Comparison of ENCODE assay signal across 24 cellular contexts in the genomic region with DNA sequence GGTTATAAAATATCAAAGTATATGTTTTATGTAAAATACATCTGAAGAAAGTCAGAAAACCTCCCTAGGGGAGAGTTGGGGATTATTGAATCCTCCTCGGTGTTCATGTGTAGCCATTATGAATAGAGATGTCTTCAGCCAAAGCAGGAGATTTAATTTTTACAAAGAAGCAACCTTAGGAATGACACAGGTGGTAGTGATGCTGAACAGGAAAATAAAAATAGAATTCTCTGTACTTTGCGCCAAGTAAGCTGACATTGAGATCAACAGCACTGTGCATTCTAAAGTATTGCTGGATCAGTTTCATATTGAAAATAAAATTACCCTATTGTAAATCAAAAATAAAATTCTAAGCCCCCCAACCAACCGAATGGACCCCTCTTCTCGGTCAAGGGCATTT.
"Had no signal": no experiment of that assay in that cellular context is flagged by ENCODE, and none has a peak within 500 bp of the region (broad histone marks: within the 10 kb centered on the region; RNA-seq: fewer than 3 reads in every experiment).

No MANE protein-coding gene starts in this region.

- H3K27ac Mint-ChIP-seq: stimulated activated effector memory CD8-positive, alpha-beta T cell treated with anti-CD3 and anti-CD28 coated beads, Interleukin-12 subunit alpha, Interleukin-12 subunit beta, amount 100 ng/mL, for 72 hours; stimulated activated memory B cell treated with anti-CD40 and anti-IgM and Interleukin-4, amounts not matched to agents 10 μg/mL and 1 μg/mL and 100 μg/mL, for 72 hours; stimulated activated naive B cell treated with anti-CD40 and anti-IgM and Interleukin-4, amounts not matched to agents 10 μg/mL and 1 μg/mL and 100 μg/mL, for 72 hours; stimulated activated naive CD8-positive, alpha-beta T cell treated with anti-CD3 and anti-CD28 coated beads, Interleukin-15, amount 100 ng/mL, for 72 hours; stimulated activated naive CD8-positive, alpha-beta T cell treated with anti-CD3 and anti-CD28 coated beads, Interleukin-15, Interleukin-2, amounts not matched to agents 100 ng/mL and 50 ng/mL, for 24 hours; type B pancreatic cell had no signal

- H3K4me3 Mint-ChIP-seq: stimulated activated effector memory CD8-positive, alpha-beta T cell treated with anti-CD3 and anti-CD28 coated beads, Interleukin-12 subunit alpha, Interleukin-12 subunit beta, amount 100 ng/mL, for 72 hours; stimulated activated memory B cell treated with anti-CD40 and anti-IgM and Interleukin-4, amounts not matched to agents 10 μg/mL and 1 μg/mL and 100 μg/mL, for 72 hours; stimulated activated naive B cell treated with anti-CD40 and anti-IgM and Interleukin-4, amounts not matched to agents 10 μg/mL and 1 μg/mL and 100 μg/mL, for 72 hours; stimulated activated naive CD8-positive, alpha-beta T cell treated with anti-CD3 and anti-CD28 coated beads, Interleukin-15, amount 100 ng/mL, for 72 hours; stimulated activated naive CD8-positive, alpha-beta T cell treated with anti-CD3 and anti-CD28 coated beads, Interleukin-15, Interleukin-2, amounts not matched to agents 100 ng/mL and 50 ng/mL, for 24 hours; type B pancreatic cell had no signal

- DNase-seq: stimulated activated CD4-positive, alpha-beta T cell treated with anti-CD3 and anti-CD28 coated beads, Interleukin-2, amount 100 ng/mL, for 48 hours; stimulated activated CD4-positive, alpha-beta T cell treated with anti-CD3 and anti-CD28 coated beads, Interleukin-4, amount 100 ng/mL, for 1 hour; stimulated activated CD4-positive, alpha-beta T cell treated with anti-CD3 and anti-CD28 coated beads, Interleukin-4, amount 100 ng/mL, for 24 hours; stimulated activated CD4-positive, alpha-beta T cell treated with anti-CD3 and anti-CD28 coated beads, Interleukin-4, amount 100 ng/mL, for 4 hours; stimulated activated CD8-positive, alpha-beta memory T cell treated with anti-CD3 and anti-CD28 coated beads, Interleukin-4, amount 100 ng/mL, for 48 hours; stimulated activated naive B cell treated with anti-CD40 and anti-IgM and Interleukin-4, amounts not matched to agents 10 μg/mL and 1 μg/mL and 100 μg/mL, for 72 hours; stimulated activated naive CD4-positive, alpha-beta T cell; stimulated activated naive CD4-positive, alpha-beta T cell treated with Interleukin-2 at 50 U/mL for 16 hours; stimulated activated naive CD8-positive, alpha-beta T cell treated with anti-CD3 and anti-CD28 coated beads, Interleukin-15, amount 100 ng/mL, for 72 hours; stimulated activated naive CD8-positive, alpha-beta T cell treated with anti-CD3 and anti-CD28 coated beads, Interleukin-15, Interleukin-2, amounts not matched to agents 100 U/mL and 50 U/mL, for 24 hours; stomach; substantia nigra; testis; thyroid gland; tibial artery; transverse colon; trophoblast cell; upper lobe of left lung; upper lobe of right lung; uterus had no signal

- H3K4me1 Mint-ChIP-seq: stimulated activated effector memory CD8-positive, alpha-beta T cell treated with anti-CD3 and anti-CD28 coated beads, Interleukin-12 subunit alpha, Interleukin-12 subunit beta, amount 100 ng/mL, for 72 hours; stimulated activated memory B cell treated with anti-CD40 and anti-IgM and Interleukin-4, amounts not matched to agents 10 μg/mL and 1 μg/mL and 100 μg/mL, for 72 hours; stimulated activated naive B cell treated with anti-CD40 and anti-IgM and Interleukin-4, amounts not matched to agents 10 μg/mL and 1 μg/mL and 100 μg/mL, for 72 hours; stimulated activated naive CD8-positive, alpha-beta T cell treated with anti-CD3 and anti-CD28 coated beads, Interleukin-15, amount 100 ng/mL, for 72 hours had no signal

- H3K36me3 Mint-ChIP-seq: stimulated activated effector memory CD8-positive, alpha-beta T cell treated with anti-CD3 and anti-CD28 coated beads, Interleukin-12 subunit alpha, Interleukin-12 subunit beta, amount 100 ng/mL, for 72 hours; stimulated activated memory B cell treated with anti-CD40 and anti-IgM and Interleukin-4, amounts not matched to agents 10 μg/mL and 1 μg/mL and 100 μg/mL, for 72 hours; stimulated activated naive B cell treated with anti-CD40 and anti-IgM and Interleukin-4, amounts not matched to agents 10 μg/mL and 1 μg/mL and 100 μg/mL, for 72 hours; type B pancreatic cell had no signal

- H3K27me3 Mint-ChIP-seq: stimulated activated memory B cell treated with anti-CD40 and anti-IgM and Interleukin-4, amounts not matched to agents 10 μg/mL and 1 μg/mL and 100 μg/mL, for 72 hours; stimulated activated naive B cell treated with anti-CD40 and anti-IgM and Interleukin-4, amounts not matched to agents 10 μg/mL and 1 μg/mL and 100 μg/mL, for 72 hours; stimulated activated naive CD8-positive, alpha-beta T cell treated with anti-CD3 and anti-CD28 coated beads, Interleukin-15, amount 100 ng/mL, for 72 hours; stimulated activated naive CD8-positive, alpha-beta T cell treated with anti-CD3 and anti-CD28 coated beads, Interleukin-15, Interleukin-2, amounts not matched to agents 100 ng/mL and 50 ng/mL, for 24 hours; type B pancreatic cell had no signal

- H3K9me3 Mint-ChIP-seq: stimulated activated effector memory CD8-positive, alpha-beta T cell treated with anti-CD3 and anti-CD28 coated beads, Interleukin-12 subunit alpha, Interleukin-12 subunit beta, amount 100 ng/mL, for 72 hours; stimulated activated memory B cell treated with anti-CD40 and anti-IgM and Interleukin-4, amounts not matched to agents 10 μg/mL and 1 μg/mL and 100 μg/mL, for 72 hours; stimulated activated naive B cell treated with anti-CD40 and anti-IgM and Interleukin-4, amounts not matched to agents 10 μg/mL and 1 μg/mL and 100 μg/mL, for 72 hours; stimulated activated naive CD8-positive, alpha-beta T cell treated with anti-CD3 and anti-CD28 coated beads, Interleukin-15, amount 100 ng/mL, for 72 hours; stimulated activated naive CD8-positive, alpha-beta T cell treated with anti-CD3 and anti-CD28 coated beads, Interleukin-15, Interleukin-2, amounts not matched to agents 100 ng/mL and 50 ng/mL, for 24 hours; type B pancreatic cell had no signal
